In the genomic region with DNA sequence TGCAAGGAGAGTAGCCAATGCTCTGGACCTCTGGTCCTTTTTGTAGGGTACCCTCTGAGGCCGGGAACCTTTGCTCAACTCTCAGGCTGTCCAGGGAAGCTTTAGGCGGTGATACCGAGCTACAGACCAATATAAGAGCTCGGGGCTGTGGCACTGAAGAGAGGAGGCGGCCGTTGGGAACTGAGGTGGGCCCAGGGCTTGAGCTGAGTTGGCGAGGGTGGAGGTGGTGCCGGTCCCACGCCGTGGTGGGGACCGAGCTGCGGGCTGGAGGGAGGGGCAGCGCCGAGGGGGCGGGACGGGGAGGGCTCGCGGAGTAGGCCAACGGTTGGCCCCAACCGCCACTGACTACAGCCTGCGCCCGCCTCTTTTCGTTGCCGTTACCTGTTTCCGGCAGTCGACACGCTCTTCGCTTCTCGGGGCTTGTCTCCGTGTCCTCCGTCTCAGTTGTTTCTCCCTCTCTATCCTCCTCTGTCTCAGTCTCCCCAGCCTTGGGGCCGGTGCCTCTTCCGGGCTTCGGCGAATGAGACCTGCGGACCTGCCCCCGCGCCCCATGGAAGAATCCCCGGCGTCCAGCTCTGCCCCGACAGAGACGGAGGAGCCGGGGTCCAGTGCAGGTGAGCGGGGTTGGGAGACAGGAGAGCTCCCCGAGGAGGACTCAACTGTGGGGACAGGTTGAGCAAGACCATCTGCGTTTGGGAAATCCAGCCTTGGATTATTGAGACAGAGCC, we compare ENCODE assay signal across 1 cellular context.
TF ChIP-seq lines count a peak whose summit lies in the region.

A gene with protein sequence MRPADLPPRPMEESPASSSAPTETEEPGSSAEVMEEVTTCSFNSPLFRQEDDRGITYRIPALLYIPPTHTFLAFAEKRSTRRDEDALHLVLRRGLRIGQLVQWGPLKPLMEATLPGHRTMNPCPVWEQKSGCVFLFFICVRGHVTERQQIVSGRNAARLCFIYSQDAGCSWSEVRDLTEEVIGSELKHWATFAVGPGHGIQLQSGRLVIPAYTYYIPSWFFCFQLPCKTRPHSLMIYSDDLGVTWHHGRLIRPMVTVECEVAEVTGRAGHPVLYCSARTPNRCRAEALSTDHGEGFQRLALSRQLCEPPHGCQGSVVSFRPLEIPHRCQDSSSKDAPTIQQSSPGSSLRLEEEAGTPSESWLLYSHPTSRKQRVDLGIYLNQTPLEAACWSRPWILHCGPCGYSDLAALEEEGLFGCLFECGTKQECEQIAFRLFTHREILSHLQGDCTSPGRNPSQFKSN (plus strand): TSS at position 393 of the 728 bp plus-strand sequence. CDS start 128 bp downstream, at position 521.

TF ChIP-seq in SK-N-SH treated with all-trans-retinoic acid at 6 μM for 48 hours, 23 proteins besides CTCF, POLR2A, EP300 and RAD21 (continued from another document):
- TF ChIP-seq, protein P1, sequence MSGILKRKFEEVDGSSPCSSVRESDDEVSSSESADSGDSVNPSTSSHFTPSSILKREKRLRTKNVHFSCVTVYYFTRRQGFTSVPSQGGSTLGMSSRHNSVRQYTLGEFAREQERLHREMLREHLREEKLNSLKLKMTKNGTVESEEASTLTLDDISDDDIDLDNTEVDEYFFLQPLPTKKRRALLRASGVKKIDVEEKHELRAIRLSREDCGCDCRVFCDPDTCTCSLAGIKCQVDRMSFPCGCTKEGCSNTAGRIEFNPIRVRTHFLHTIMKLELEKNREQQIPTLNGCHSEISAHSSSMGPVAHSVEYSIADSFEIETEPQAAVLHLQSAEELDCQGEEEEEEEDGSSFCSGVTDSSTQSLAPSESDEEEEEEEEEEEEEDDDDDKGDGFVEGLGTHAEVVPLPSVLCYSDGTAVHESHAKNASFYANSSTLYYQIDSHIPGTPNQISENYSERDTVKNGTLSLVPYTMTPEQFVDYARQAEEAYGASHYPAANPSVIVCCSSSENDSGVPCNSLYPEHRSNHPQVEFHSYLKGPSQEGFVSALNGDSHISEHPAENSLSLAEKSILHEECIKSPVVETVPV (CRISPR knock-in tag; IDR thresholded peaks at IDR 0.05) = no peak
- TF ChIP-seq TOX (CRISPR knock-in tag; IDR thresholded peaks at IDR 0.05; ENCODE audit: borderline replicate concordance) (no peak), ESRRG (CRISPR knock-in tag; IDR thresholded peaks at IDR 0.05) (no peak)
